11 cellular contexts compared by ENCODE assay signal in genomic region chr21:45698493-45698947, GRCh38. TPM values are rescaled to one million over a fixed set of nuclear protein-coding genes. Genes with fewer than 3 reads are reported as not detected.
A peak's percentile ranks its signal among the peaks of the same experiment; 100 is the strongest.
DNase-seq lines count a peak whose midpoint lies in the region; ATAC-seq and TF ChIP-seq lines count a peak whose summit lies in the region.
"Had no signal": no experiment of that assay in that cellular context is flagged by ENCODE, and none has a peak within 500 bp of the region (broad histone marks: within the 10 kb centered on the region; RNA-seq: fewer than 3 reads in every experiment).

No MANE protein-coding gene starts in this region.

- H3K36me3 Mint-ChIP-seq in activated CD4-positive, alpha-beta T cell treated with anti-CD3 and anti-CD28 coated beads, Interleukin-2, amount 10 ng/mL, durations not matched to agents 7 days and 5 days (ENCODE audit: low read depth), result peaks cover 13% of the 10 kb centered on the region

- DNase-seq in activated CD4-positive, alpha-beta T cell treated with anti-CD3 and anti-CD28 coated beads, Interleukin-2, amount 10 ng/mL, durations not matched to agents 7 days and 5 days, result no peak
- DNase-seq in activated CD4-positive, alpha-beta T cell treated with anti-CD3 and anti-CD28 coated beads, Interleukin-2, amount 50 U/mL, for 1 hour, result no peak
- DNase-seq in foreskin fibroblast, result peak; percentile 95 to 98
- DNase-seq in stimulated activated naive CD8-positive, alpha-beta T cell treated with anti-CD3 and anti-CD28 coated beads, Interleukin-15, Interleukin-2, amounts not matched to agents 100 U/mL and 50 U/mL, for 24 hours, result no peak
- DNase-seq in GM10266 (ENCODE audit: extremely low spot score), result no peak
- no peak for DNase-seq in COLO829 (ENCODE audit: low spot score)
- DNase-seq: naive B cell, NCI-H2081 treated with DMSO at 0.1 percent for 48 hours had no signal

- peak overlapping the region; percentile 66 for H3K27ac Mint-ChIP-seq in activated CD4-positive, alpha-beta T cell treated with anti-CD3 and anti-CD28 coated beads, Interleukin-2, amount 10 ng/mL, durations not matched to agents 7 days and 5 days
- H3K27ac Mint-ChIP-seq: naive B cell had no signal

- no peaks in the 10 kb centered on the region for H3K27me3 Mint-ChIP-seq in activated CD4-positive, alpha-beta T cell treated with anti-CD3 and anti-CD28 coated beads, Interleukin-2, amount 10 ng/mL, durations not matched to agents 7 days and 5 days

- POLR2A ChIA-PET in activated CD4-positive, alpha-beta T cell treated with anti-CD3 and anti-CD28 coated beads, Interleukin-2, amount 10 ng/mL, durations not matched to agents 7 days and 5 days (lab: Charles Lee), result no interaction called here

- no peak overlapping the region for H3K4me3 Mint-ChIP-seq in activated CD4-positive, alpha-beta T cell treated with anti-CD3 and anti-CD28 coated beads, Interleukin-2, amount 10 ng/mL, durations not matched to agents 7 days and 5 days
- H3K4me3 Mint-ChIP-seq: naive B cell had no signal

- TF ChIP-seq CTCF in foreskin fibroblast (IDR thresholded peaks at IDR 0.05; ENCODE audit: low read depth, low read length) (no peak), GM10266 (IDR thresholded peaks at IDR 0.05; ENCODE audit: control insufficient read depth, insufficient read depth, low read depth, missing control alignments) (no peak)

- peaks cover 7% of the 10 kb centered on the region for H3K9me3 Mint-ChIP-seq in activated CD4-positive, alpha-beta T cell treated with anti-CD3 and anti-CD28 coated beads, Interleukin-2, amount 10 ng/mL, durations not matched to agents 7 days and 5 days

- ATAC-seq in SK-N-SH treated with all-trans-retinoic acid at 6 μM for 48 hours (peak; percentile 89), GM21786 (IDR thresholded peaks at IDR 0.05; ENCODE audit: unreplicated experiment) (no peak)
- peak; percentile 48 for ATAC-seq in stimulated activated naive CD8-positive, alpha-beta T cell treated with anti-CD3 and anti-CD28 coated beads, Interleukin-15, Interleukin-2, amounts not matched to agents 100 U/mL and 50 U/mL, for 24 hours

- CTCF ChIA-PET in activated CD4-positive, alpha-beta T cell treated with anti-CD3 and anti-CD28 coated beads, Interleukin-2, amount 10 ng/mL, durations not matched to agents 7 days and 5 days (lab: Charles Lee), result interaction anchor here (0.6 to 1.5 kb wide), 4 partner anchors 10 to 88 kb away, joined by 3 to 4 read pairs (median 3); no protein-coding TSS in a partner anchor

- H3K4me3 ChIP-seq in foreskin fibroblast (ENCODE audit: low read depth in 1 of 2, low read length in 2 of 2), result no peak overlapping the region
- H3K4me3 ChIP-seq: dorsolateral prefrontal cortex had no signal

- peaks cover 41% of the 10 kb centered on the region for H3K4me1 Mint-ChIP-seq in activated CD4-positive, alpha-beta T cell treated with anti-CD3 and anti-CD28 coated beads, Interleukin-2, amount 10 ng/mL, durations not matched to agents 7 days and 5 days

TF ChIP-seq in SK-N-SH treated with all-trans-retinoic acid at 6 μM for 48 hours, 23 proteins besides CTCF, POLR2A, EP300 and RAD21 (continues in another document):
- TF ChIP-seq ZFP3 (CRISPR knock-in tag; IDR thresholded peaks at IDR 0.05) (peak; percentile 74), ZFP30 (CRISPR knock-in tag; IDR thresholded peaks at IDR 0.05) (no peak), TOX (CRISPR knock-in tag; IDR thresholded peaks at IDR 0.05; ENCODE audit: borderline replicate concordance) (peak; percentile 62; the same call in 1 of the 2 replicates), ZNF565 (CRISPR knock-in tag; conservative IDR thresholded peaks at IDR 0.05; ENCODE audit: low read depth) (no peak), POU6F1 (CRISPR knock-in tag; IDR thresholded peaks at IDR 0.05; ENCODE audit: borderline replicate concordance, low read depth) (peak; percentile 22; the same call in 1 of the 2 replicates), ARNTL (CRISPR knock-in tag; IDR thresholded peaks at IDR 0.05; ENCODE audit: borderline replicate concordance, low read depth) (no peak), SNAI2 (CRISPR knock-in tag; IDR thresholded peaks at IDR 0.05) (peak; percentile 5; the same call in 1 of the 2 replicates), CSRNP3 (CRISPR knock-in tag; IDR thresholded peaks at IDR 0.05) (0 out of 2 replicates have a peak, but pooled peaks have one; percentile 48), GLIS3 (CRISPR knock-in tag; IDR thresholded peaks at IDR 0.05) (0 out of 2 replicates have a peak, but pooled peaks have one; percentile 52), CREB5 (CRISPR knock-in tag; IDR thresholded peaks at IDR 0.05; ENCODE audit: low read depth) (peak; percentile 87), BACH2 (CRISPR knock-in tag; IDR thresholded peaks at IDR 0.05; ENCODE audit: borderline replicate concordance) (no peak), ZNF70 (CRISPR knock-in tag; IDR thresholded peaks at IDR 0.05) (no peak), CSDC2 (CRISPR knock-in tag; IDR thresholded peaks at IDR 0.05) (peak; percentile 78; the same call in 1 of the 2 replicates), RARB (CRISPR knock-in tag; IDR thresholded peaks at IDR 0.05) (no peak), ISL1 (CRISPR knock-in tag; IDR thresholded peaks at IDR 0.05) (peak; percentile 94), PPARA (CRISPR knock-in tag; IDR thresholded peaks at IDR 0.05; ENCODE audit: borderline replicate concordance) (no peak), OSR1 (CRISPR knock-in tag; IDR thresholded peaks at IDR 0.05) (no peak), ZNF8 (CRISPR knock-in tag; IDR thresholded peaks at IDR 0.05) (no peak), ZC3H10 (CRISPR knock-in tag; IDR thresholded peaks at IDR 0.05) (no peak), TCF4 (CRISPR knock-in tag; IDR thresholded peaks at IDR 0.05; ENCODE audit: borderline replicate concordance) (no peak), PATZ1 (CRISPR knock-in tag; IDR thresholded peaks at IDR 0.05; ENCODE audit: borderline replicate concordance) (0 out of 2 replicates have a peak, but pooled peaks have one; percentile 55), ESRRG (CRISPR knock-in tag; IDR thresholded peaks at IDR 0.05) (no peak)

RNA-seq across cellular contexts. Expression of gene PCBP3, which starts 55.0 kb away (rescaled TPM):
- 1 to 10 TPM; 4.8 to 5.8 TPM for total RNA-seq in activated CD4-positive, alpha-beta T cell treated with anti-CD3 and anti-CD28 coated beads, Interleukin-2, amount 10 ng/mL, durations not matched to agents 7 days and 5 days

Comparison
In these comparisons a context has a peak if more than half of its experiments do, and no peak if none do; other contexts are left out.
1. DNase-seq: peak in foreskin fibroblast (2 of 2); none in activated CD4-positive, alpha-beta T cell treated with anti-CD3 and anti-CD28 coated beads, Interleukin-2, amount 10 ng/mL, durations not matched to agents 7 days and 5 days (single experiment), activated CD4-positive, alpha-beta T cell treated with anti-CD3 and anti-CD28 coated beads, Interleukin-2, amount 50 U/mL, for 1 hour (single experiment), stimulated activated naive CD8-positive, alpha-beta T cell treated with anti-CD3 and anti-CD28 coated beads, Interleukin-15, Interleukin-2, amounts not matched to agents 100 U/mL and 50 U/mL, for 24 hours (single experiment), GM10266 (single experiment) and COLO829 (single experiment).